In the genomic region with DNA sequence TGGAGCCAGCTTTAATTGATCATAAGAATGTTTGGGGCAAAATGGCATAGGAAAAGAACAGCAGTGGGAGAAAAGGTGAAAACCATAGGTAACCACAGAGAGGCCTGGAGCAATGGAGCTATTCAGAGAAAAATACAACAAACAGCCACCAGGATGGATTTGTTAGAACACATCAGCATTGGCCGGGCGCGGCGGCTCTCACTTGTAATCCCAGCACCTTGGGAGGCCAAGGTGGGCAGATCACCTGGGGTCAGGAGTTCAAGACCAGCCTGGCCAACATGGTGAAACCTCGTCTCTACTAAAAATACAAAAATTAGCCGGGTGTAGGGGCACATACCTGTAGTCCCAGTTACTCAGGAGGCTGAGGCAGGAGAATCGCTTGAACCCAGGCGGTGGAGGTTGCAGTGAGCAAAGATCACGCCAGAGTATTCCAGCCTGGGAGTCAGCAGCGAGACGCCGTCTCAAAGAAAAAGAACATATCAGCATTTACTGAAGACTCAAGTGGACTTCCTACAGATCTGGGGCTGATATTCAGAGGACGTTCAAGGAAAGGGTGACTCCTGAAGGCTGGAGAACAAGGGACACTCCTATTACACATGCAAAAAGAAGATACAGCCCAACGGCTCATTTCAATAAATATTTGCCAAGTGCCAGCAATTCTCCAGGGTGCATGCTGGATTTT, we compare ENCODE assay signal across 1 cellular context.
TF ChIP-seq lines count a peak whose summit lies in the region.

No MANE protein-coding gene starts in this region.

TF ChIP-seq in GM23338, 12 proteins besides CTCF, POLR2A, EP300 and RAD21 (continued from another document):
- TF ChIP-seq, protein P1, sequence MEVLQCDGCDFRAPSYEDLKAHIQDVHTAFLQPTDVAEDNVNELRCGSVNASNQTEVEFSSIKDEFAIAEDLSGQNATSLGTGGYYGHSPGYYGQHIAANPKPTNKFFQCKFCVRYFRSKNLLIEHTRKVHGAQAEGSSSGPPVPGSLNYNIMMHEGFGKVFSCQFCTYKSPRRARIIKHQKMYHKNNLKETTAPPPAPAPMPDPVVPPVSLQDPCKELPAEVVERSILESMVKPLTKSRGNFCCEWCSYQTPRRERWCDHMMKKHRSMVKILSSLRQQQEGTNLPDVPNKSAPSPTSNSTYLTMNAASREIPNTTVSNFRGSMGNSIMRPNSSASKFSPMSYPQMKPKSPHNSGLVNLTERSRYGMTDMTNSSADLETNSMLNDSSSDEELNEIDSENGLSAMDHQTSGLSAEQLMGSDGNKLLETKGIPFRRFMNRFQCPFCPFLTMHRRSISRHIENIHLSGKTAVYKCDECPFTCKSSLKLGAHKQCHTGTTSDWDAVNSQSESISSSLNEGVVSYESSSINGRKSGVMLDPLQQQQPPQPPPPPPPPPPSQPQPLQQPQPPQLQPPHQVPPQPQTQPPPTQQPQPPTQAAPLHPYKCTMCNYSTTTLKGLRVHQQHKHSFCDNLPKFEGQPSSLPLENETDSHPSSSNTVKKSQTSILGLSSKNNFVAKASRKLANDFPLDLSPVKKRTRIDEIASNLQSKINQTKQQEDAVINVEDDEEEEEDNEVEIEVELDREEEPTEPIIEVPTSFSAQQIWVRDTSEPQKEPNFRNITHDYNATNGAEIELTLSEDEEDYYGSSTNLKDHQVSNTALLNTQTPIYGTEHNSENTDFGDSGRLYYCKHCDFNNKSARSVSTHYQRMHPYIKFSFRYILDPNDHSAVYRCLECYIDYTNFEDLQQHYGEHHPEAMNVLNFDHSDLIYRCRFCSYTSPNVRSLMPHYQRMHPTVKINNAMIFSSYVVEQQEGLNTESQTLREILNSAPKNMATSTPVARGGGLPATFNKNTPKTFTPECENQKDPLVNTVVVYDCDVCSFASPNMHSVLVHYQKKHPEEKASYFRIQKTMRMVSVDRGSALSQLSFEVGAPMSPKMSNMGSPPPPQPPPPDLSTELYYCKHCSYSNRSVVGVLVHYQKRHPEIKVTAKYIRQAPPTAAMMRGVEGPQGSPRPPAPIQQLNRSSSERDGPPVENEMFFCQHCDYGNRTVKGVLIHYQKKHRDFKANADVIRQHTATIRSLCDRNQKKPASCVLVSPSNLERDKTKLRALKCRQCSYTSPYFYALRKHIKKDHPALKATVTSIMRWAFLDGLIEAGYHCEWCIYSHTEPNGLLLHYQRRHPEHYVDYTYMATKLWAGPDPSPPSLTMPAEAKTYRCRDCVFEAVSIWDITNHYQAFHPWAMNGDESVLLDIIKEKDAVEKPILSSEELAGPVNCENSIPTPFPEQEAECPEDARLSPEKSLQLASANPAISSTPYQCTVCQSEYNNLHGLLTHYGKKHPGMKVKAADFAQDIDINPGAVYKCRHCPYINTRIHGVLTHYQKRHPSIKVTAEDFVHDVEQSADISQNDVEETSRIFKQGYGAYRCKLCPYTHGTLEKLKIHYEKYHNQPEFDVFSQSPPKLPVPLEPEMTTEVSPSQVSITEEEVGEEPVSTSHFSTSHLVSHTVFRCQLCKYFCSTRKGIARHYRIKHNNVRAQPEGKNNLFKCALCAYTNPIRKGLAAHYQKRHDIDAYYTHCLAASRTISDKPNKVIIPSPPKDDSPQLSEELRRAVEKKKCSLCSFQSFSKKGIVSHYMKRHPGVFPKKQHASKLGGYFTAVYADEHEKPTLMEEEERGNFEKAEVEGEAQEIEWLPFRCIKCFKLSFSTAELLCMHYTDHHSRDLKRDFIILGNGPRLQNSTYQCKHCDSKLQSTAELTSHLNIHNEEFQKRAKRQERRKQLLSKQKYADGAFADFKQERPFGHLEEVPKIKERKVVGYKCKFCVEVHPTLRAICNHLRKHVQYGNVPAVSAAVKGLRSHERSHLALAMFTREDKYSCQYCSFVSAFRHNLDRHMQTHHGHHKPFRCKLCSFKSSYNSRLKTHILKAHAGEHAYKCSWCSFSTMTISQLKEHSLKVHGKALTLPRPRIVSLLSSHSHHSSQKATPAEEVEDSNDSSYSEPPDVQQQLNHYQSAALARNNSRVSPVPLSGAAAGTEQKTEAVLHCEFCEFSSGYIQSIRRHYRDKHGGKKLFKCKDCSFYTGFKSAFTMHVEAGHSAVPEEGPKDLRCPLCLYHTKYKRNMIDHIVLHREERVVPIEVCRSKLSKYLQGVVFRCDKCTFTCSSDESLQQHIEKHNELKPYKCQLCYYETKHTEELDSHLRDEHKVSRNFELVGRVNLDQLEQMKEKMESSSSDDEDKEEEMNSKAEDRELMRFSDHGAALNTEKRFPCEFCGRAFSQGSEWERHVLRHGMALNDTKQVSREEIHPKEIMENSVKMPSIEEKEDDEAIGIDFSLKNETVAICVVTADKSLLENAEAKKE (CRISPR knock-in tag; IDR thresholded peaks at IDR 0.05), result no peak
